Comparison of ENCODE assay signal across 18 cellular contexts in genomic region chr6:78533876-78534275, GRCh38.
DNase-seq lines count a peak whose midpoint lies in the region; ATAC-seq and TF ChIP-seq lines count a peak whose summit lies in the region.
"Had no signal": no experiment of that assay in that cellular context is flagged by ENCODE, and none has a peak within 500 bp of the region (broad histone marks: within the 10 kb centered on the region; RNA-seq: fewer than 3 reads in every experiment).

No MANE protein-coding gene starts in this region.

- H2AFZ ChIP-seq in ACC112 (ENCODE audit: low read length, unreplicated experiment) (peak overlapping the region; percentile 90), osteoblast (ENCODE audit: low read length) (no peak overlapping the region)
- H2AFZ ChIP-seq: GM23338 had no signal

- H3K9me3 ChIP-seq in osteoblast (ENCODE audit: low read depth, low read length): no peaks in the 10 kb centered on the region

- H3K79me2 ChIP-seq in ACC112 (ENCODE audit: control insufficient read depth, insufficient read depth, low read length, unreplicated experiment) (no peaks in the 10 kb centered on the region), osteoblast (ENCODE audit: insufficient read depth, low read length) (no peaks in the 10 kb centered on the region)

- H3K36me3 ChIP-seq in ACC112 (ENCODE audit: insufficient read depth, low read length) (no peaks in the 10 kb centered on the region), osteoblast (ENCODE audit: insufficient read depth, low read length) (no peaks in the 10 kb centered on the region)

- peaks cover 38% of the 10 kb centered on the region for H3K4me1 ChIP-seq in ACC112 (ENCODE audit: control insufficient read depth, insufficient read depth, low read length, unreplicated experiment)
- peaks cover 8% of the 10 kb centered on the region for H3K4me1 ChIP-seq in osteoblast (ENCODE audit: insufficient read depth, low read length)

- no peaks in the 10 kb centered on the region for H4K20me1 ChIP-seq in osteoblast (ENCODE audit: insufficient read depth, low read length)

- H3K4me2 ChIP-seq in osteoblast (ENCODE audit: insufficient read depth, low read length): peak overlapping the region; percentile 54
- H3K4me2 ChIP-seq: GM23338 had no signal

- DNase-seq in dermis microvascular lymphatic vessel endothelial cell (ENCODE audit: low read depth in 2 of 2) (peak; percentile 11 to 52), osteoblast (ENCODE audit: insufficient read length, low spot score, missing footprints) (no peak), activated T-cell treated with anti-CD3 and anti-CD28 coated beads for 4 hours (no peak), UCSD-AML1 (lab: John Stamatoyannopoulos, UW; ENCODE audit: unreplicated experiment) (no peak)
- DNase-seq: ACHN; C1 segment of cervical spinal cord; Calu3; CD4-positive, alpha-beta memory T cell; COR-L47; DMS53; DMS79 treated with DMSO at 0.1 percent for 48 hours; GF-D8; H9 had no signal

- H3K27me3 ChIP-seq in ACC112 (ENCODE audit: insufficient read depth, low read length): no peaks in the 10 kb centered on the region
- H3K27me3 ChIP-seq in osteoblast (ENCODE audit: insufficient read depth, low read length): no peaks in the 10 kb centered on the region

- no peak for ATAC-seq in HG03442 (IDR thresholded peaks at IDR 0.05; ENCODE audit: unreplicated experiment)
- ATAC-seq: GM23338, HCT116 had no signal

- TF ChIP-seq CTCF in osteoblast (IDR thresholded peaks at IDR 0.05; ENCODE audit: extremely low read depth, low read depth, low read length): no peak

- H3K27ac ChIP-seq in ACC112 (ENCODE audit: low read depth, low read length) (peak overlapping the region; percentile 44), osteoblast (ENCODE audit: low read depth, low read length) (no peak overlapping the region)
- H3K27ac ChIP-seq: 22Rv1 had no signal

- H3K4me3 ChIP-seq in ACC112 (ENCODE audit: low read depth, low read length): peak overlapping the region; percentile 66
- no peak overlapping the region for H3K4me3 ChIP-seq in osteoblast (ENCODE audit: insufficient read depth, low read length)
- H3K4me3 ChIP-seq: GM23338 had no signal

Comparison
In these comparisons a context has a peak if more than half of its experiments do, and no peak if none do; other contexts are left out.
1. DNase-seq: peak in dermis microvascular lymphatic vessel endothelial cell (2 of 2); none in osteoblast (single experiment), activated T-cell treated with anti-CD3 and anti-CD28 coated beads for 4 hours (single experiment) and UCSD-AML1 (single experiment).